ENCODE assay signal across 8 cellular contexts in the genomic region with DNA sequence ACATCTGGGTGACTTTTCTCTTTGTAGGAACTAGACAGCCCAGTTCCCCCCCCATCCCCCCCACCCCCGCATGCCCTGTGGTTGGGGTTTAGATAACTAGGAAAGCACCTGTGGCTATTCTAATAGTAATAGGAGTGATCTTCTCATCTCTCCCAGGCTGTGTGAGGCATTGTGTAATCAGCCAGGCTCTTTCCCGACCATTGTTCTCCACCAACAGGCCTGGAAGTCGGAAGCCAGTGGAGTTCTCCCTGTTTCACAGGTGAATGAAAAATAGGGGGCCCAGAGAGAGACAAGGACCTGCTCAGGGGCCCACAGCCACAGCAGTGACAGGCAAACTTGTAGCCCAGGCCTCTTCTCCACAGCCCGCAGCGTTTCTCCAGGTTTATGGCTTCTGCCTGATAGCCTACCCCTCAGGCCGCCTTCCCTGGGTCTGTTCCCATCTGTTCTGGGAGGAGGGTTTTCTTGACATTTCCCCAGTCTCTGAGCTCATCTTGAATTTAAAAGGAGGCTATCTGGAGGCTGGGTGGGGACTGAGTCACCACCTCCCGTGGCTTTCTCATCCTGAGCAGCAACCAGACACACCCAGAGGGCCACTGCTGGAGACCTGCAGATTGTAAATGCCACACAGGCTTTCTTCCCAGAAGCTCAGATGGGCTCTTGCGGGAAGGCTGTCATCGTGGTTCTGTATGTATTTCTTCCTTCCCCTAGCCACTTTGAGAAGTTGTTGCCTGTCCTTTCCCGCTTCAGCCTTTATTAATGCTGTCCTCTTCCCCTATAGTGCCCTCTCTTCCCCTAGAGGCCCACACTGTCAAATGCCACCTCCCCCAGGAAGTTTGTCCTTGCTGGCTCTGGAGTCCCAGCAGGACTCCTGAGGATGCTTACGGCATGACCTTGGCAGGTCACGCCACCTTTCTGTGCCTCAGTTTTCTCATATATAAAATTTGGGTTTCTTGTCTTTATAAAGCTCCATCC.
DNase-seq lines count a peak whose midpoint lies in the region; ATAC-seq, FAIRE-seq and TF ChIP-seq lines count a peak whose summit lies in the region.

No MANE protein-coding gene starts in this region.

- WGBS in spleen, 5 donors = 61 to 68% (median 65%) methylated on average over 12 of the region's 12 CpGs

- ATAC-seq in GM18868 (IDR thresholded peaks at IDR 0.05; ENCODE audit: unreplicated experiment) = no peak

- TF ChIP-seq CTCF in left ventricle myocardium inferior (IDR thresholded peaks at IDR 0.05; ENCODE audit: borderline replicate concordance) = no peak
- no peak for TF ChIP-seq CTCF in spleen (IDR thresholded peaks at IDR 0.05 in 8 of 11, conservative IDR thresholded peaks at IDR 0.05 in 3 of 11)

- H3K27ac ChIP-seq in left ventricle myocardium inferior (replicated peaks) (peak overlapping the region; percentile 97), spleen (peak overlapping the region in 7 of 8 donors; percentile 27 to 97 (median 47))

- no peaks in the 10 kb centered on the region for H3K9me3 Mint-ChIP-seq in activated naive CD8-positive, alpha-beta T cell treated with anti-CD3 and anti-CD28 coated beads for 36 hours

- H3K4me1 ChIP-seq in left ventricle myocardium inferior (peaks cover 93% of the 10 kb centered on the region), spleen (peaks cover 71 to 93% (median 91%) of the 10 kb centered on the region in 6 donors)

- H3K4me3 ChIP-seq in left ventricle myocardium inferior = peak overlapping the region; percentile 13
- no peak overlapping the region for H3K4me3 ChIP-seq in spleen

- H3K9me3 ChIP-seq in left ventricle myocardium inferior (replicated peaks) (no peaks in the 10 kb centered on the region), spleen (no peaks in the 10 kb centered on the region)

- intact Hi-C loops in left ventricle myocardium inferior (cut with micrococcal nuclease) (no loop called here), spleen (cut with DNase I; ENCODE audit: low total_unique reads) (no loop called here)

- H3K27ac Mint-ChIP-seq in activated naive CD8-positive, alpha-beta T cell treated with anti-CD3 and anti-CD28 coated beads for 36 hours = peak overlapping the region; percentile 73

- peak overlapping the region; percentile 55 for H3K4me3 Mint-ChIP-seq in activated naive CD8-positive, alpha-beta T cell treated with anti-CD3 and anti-CD28 coated beads for 36 hours

- H3K27me3 Mint-ChIP-seq in activated naive CD8-positive, alpha-beta T cell treated with anti-CD3 and anti-CD28 coated beads for 36 hours = no peaks in the 10 kb centered on the region

- H3K36me3 ChIP-seq in left ventricle myocardium inferior = no peaks in the 10 kb centered on the region
- H3K36me3 ChIP-seq in spleen = peaks cover 0 to 8% (median 0%) of the 10 kb centered on the region in 6 donors

- H3K4me1 Mint-ChIP-seq in activated naive CD8-positive, alpha-beta T cell treated with anti-CD3 and anti-CD28 coated beads for 36 hours = peaks cover 76% of the 10 kb centered on the region

- DNase-seq in DMS153 (lab: John Stamatoyannopoulos, UW) (peak; percentile 52), DMS153 treated with DMSO at 0.1 percent for 48 hours (lab: John Stamatoyannopoulos, UW; ENCODE audit: unreplicated experiment) (no peak), RCC 7860 (ENCODE audit: low spot score) (peak; percentile 87), left ventricle myocardium inferior (peak; percentile 43), spleen (no peak), occipital lobe (lab: John Stamatoyannopoulos, UW) (no peak)
- peak; percentile 57 for DNase-seq in activated naive CD8-positive, alpha-beta T cell treated with anti-CD3 and anti-CD28 coated beads for 36 hours

- TF ChIP-seq POLR2A in spleen (IDR thresholded peaks at IDR 0.05) = no peak

- H3K27me3 ChIP-seq in left ventricle myocardium inferior (ENCODE audit: low read depth) (no peaks in the 10 kb centered on the region), spleen (replicated peaks in 1 of 7) (no peaks in the 10 kb centered on the region)

- H3K36me3 Mint-ChIP-seq in activated naive CD8-positive, alpha-beta T cell treated with anti-CD3 and anti-CD28 coated beads for 36 hours = no peaks in the 10 kb centered on the region

- peak; percentile 85 for FAIRE-seq in RCC 7860 (lab: Jason Lieb, UNC)

Comparison
In these comparisons a context has a peak if more than half of its experiments do, and no peak if none do; other contexts are left out.
1. DNase-seq: peak in DMS153 (single experiment), RCC 7860 (single experiment), activated naive CD8-positive, alpha-beta T cell treated with anti-CD3 and anti-CD28 coated beads for 36 hours (single experiment) and left ventricle myocardium inferior (single experiment); none in DMS153 treated with DMSO at 0.1 percent for 48 hours (single experiment), spleen (single experiment) and occipital lobe (single experiment).